Comparison of ENCODE assay signal across 12 cellular contexts in genomic region chr6:140566706-140567330, GRCh38.
DNase-seq lines count a peak whose midpoint lies in the region; ATAC-seq and TF ChIP-seq lines count a peak whose summit lies in the region.
"Had no signal": no experiment of that assay in that cellular context is flagged by ENCODE, and none has a peak within 500 bp of the region (broad histone marks: within the 10 kb centered on the region; RNA-seq: fewer than 3 reads in every experiment).

No MANE protein-coding gene starts in this region.

- H3K4me3 Mint-ChIP-seq in osteocyte (ENCODE audit: unreplicated experiment) = no peak overlapping the region
- H3K4me3 Mint-ChIP-seq: T-helper 1 cell treated with Interleukin-12 subunit alpha and Interleukin-12 subunit beta and Interleukin-4 antibody, amounts not matched to agents 30 μg/mL and 1 μg/mL, for 36 hours had no signal

- H3K9me3 Mint-ChIP-seq in osteocyte (ENCODE audit: unreplicated experiment) = peaks cover 11% of the 10 kb centered on the region
- H3K9me3 Mint-ChIP-seq: T-helper 1 cell treated with Interleukin-12 subunit alpha and Interleukin-12 subunit beta and Interleukin-4 antibody, amounts not matched to agents 30 μg/mL and 1 μg/mL, for 36 hours had no signal

- DNase-seq in GM03348 (ENCODE audit: low spot score) (peak; percentile 39), RKO (ENCODE audit: low spot score) (peak; percentile 43), fibroblast of the aortic adventitia (ENCODE audit: low read depth) (peak; percentile 80), osteocyte (ENCODE audit: extremely low spot score, unreplicated experiment) (no peak), islet precursor cell (no peak)
- no peak for DNase-seq in stimulated activated CD4-positive, alpha-beta T cell treated with anti-CD3 and anti-CD28 coated beads, Interleukin-1b, Interleukin-23, amount 100 ng/mL, for 48 hours
- no peak for DNase-seq in stimulated activated CD4-positive, alpha-beta T cell treated with anti-CD3 and anti-CD28 coated beads, Interleukin-4, amount 100 ng/mL, for 1 hour
- DNase-seq: GDM1, NCI-H187, ovary had no signal

- H3K36me3 Mint-ChIP-seq in osteocyte (ENCODE audit: unreplicated experiment) = peaks cover 3% of the 10 kb centered on the region

- H3K4me3 ChIP-seq in fibroblast of the aortic adventitia (ENCODE audit: low read depth, low read length) = no peak overlapping the region
- H3K4me3 ChIP-seq: ovary had no signal

- peaks cover 32% of the 10 kb centered on the region for H3K4me1 Mint-ChIP-seq in osteocyte (ENCODE audit: unreplicated experiment)

- ATAC-seq in GM21381 (IDR thresholded peaks at IDR 0.05; ENCODE audit: unreplicated experiment) = no peak

- H3K27me3 Mint-ChIP-seq in osteocyte (ENCODE audit: unreplicated experiment) = no peaks in the 10 kb centered on the region

- peak overlapping the region; percentile 87 for H3K27ac Mint-ChIP-seq in osteocyte (ENCODE audit: unreplicated experiment)
- H3K27ac Mint-ChIP-seq: T-helper 1 cell treated with Interleukin-12 subunit alpha and Interleukin-12 subunit beta and Interleukin-4 antibody, amounts not matched to agents 30 μg/mL and 1 μg/mL, for 36 hours had no signal

- TF ChIP-seq CTCF in fibroblast of the aortic adventitia (IDR thresholded peaks at IDR 0.05; ENCODE audit: insufficient read depth, low read length) (no peak), osteocyte (IDR thresholded peaks at IDR 0.05) (no peak)

Comparison
In these comparisons a context has a peak if more than half of its experiments do, and no peak if none do; other contexts are left out.
1. DNase-seq: peak in GM03348 (single experiment), RKO (single experiment) and fibroblast of the aortic adventitia (single experiment); none in osteocyte (single experiment), islet precursor cell (single experiment), stimulated activated CD4-positive, alpha-beta T cell treated with anti-CD3 and anti-CD28 coated beads, Interleukin-1b, Interleukin-23, amount 100 ng/mL, for 48 hours (single experiment) and stimulated activated CD4-positive, alpha-beta T cell treated with anti-CD3 and anti-CD28 coated beads, Interleukin-4, amount 100 ng/mL, for 1 hour (single experiment).